35 cellular contexts compared by ENCODE assay signal in genomic region chr7:155603858-155604503, GRCh38. TPM values are rescaled to one million over a fixed set of nuclear protein-coding genes. Genes with fewer than 3 reads are reported as not detected.
"Had no signal": no experiment of that assay in that cellular context is flagged by ENCODE, and none has a peak within 500 bp of the region (broad histone marks: within the 10 kb centered on the region; RNA-seq: fewer than 3 reads in every experiment).

No MANE protein-coding gene starts in this region.

- H3K27ac Mint-ChIP-seq: activated CD4-positive, alpha-beta memory T cell treated with anti-CD3 and anti-CD28 coated beads for 36 hours; activated CD4-positive, alpha-beta T cell treated with anti-CD3 and anti-CD28 coated beads for 36 hours; activated CD4-positive, alpha-beta T cell treated with anti-CD3 and anti-CD28 coated beads, Interleukin-2, amount 10 ng/mL, durations not matched to agents 24 days and 14 days; activated CD8-positive, alpha-beta T cell treated with anti-CD3 and anti-CD28 coated beads, Interleukin-2, amount 10 ng/mL, durations not matched to agents 7 days and 5 days; activated naive CD8-positive, alpha-beta T cell; activated T-helper 17 cell treated with anti-CD3 and anti-CD28 coated beads, Interleukin-2, amount 50 U/mL, for 72 hours; effector memory CD8-positive, alpha-beta T cell had no signal

- H3K4me1 ChIP-seq: colonic mucosa had no signal

- H3K4me3 ChIP-seq: colonic mucosa, esophagus squamous epithelium, gastroesophageal sphincter had no signal

- H3K27me3 ChIP-seq: colonic mucosa had no signal

- H3K9me3 Mint-ChIP-seq: activated CD4-positive, alpha-beta memory T cell treated with anti-CD3 and anti-CD28 coated beads for 36 hours; activated CD4-positive, alpha-beta T cell treated with anti-CD3 and anti-CD28 coated beads, Interleukin-2, amount 10 ng/mL, durations not matched to agents 24 days and 14 days; activated T-cell treated with anti-CD3 and anti-CD28 coated beads, Interleukin-2, amount 50 U/mL, for 4 hours; activated T-helper 17 cell treated with anti-CD3 and anti-CD28 coated beads, Interleukin-2, amount 50 U/mL, for 72 hours; central memory CD8-positive, alpha-beta T cell; effector memory CD8-positive, alpha-beta T cell had no signal

- H3K4me3 Mint-ChIP-seq: activated CD4-positive, alpha-beta memory T cell treated with anti-CD3 and anti-CD28 coated beads for 36 hours; activated CD4-positive, alpha-beta T cell treated with anti-CD3 and anti-CD28 coated beads for 36 hours; activated CD4-positive, alpha-beta T cell treated with anti-CD3 and anti-CD28 coated beads, Interleukin-2, amount 10 ng/mL, durations not matched to agents 24 days and 14 days; activated CD8-positive, alpha-beta T cell treated with anti-CD3 and anti-CD28 coated beads, Interleukin-2, amount 10 ng/mL, durations not matched to agents 7 days and 5 days; activated naive CD8-positive, alpha-beta T cell; activated T-cell treated with anti-CD3 and anti-CD28 coated beads, Interleukin-2, amount 50 U/mL, for 4 hours; activated T-helper 17 cell treated with anti-CD3 and anti-CD28 coated beads, Interleukin-2, amount 50 U/mL, for 72 hours; central memory CD8-positive, alpha-beta T cell; effector memory CD8-positive, alpha-beta T cell had no signal

- H3K36me3 Mint-ChIP-seq: activated CD4-positive, alpha-beta memory T cell treated with anti-CD3 and anti-CD28 coated beads for 36 hours; activated naive CD8-positive, alpha-beta T cell had no signal

- H3K9me3 ChIP-seq: colonic mucosa, esophagus squamous epithelium, gastroesophageal sphincter had no signal

- DNase-seq: activated CD4-positive, alpha-beta memory T cell treated with anti-CD3 and anti-CD28 coated beads for 36 hours; activated CD4-positive, alpha-beta T cell treated with anti-CD3 and anti-CD28 coated beads for 36 hours; activated CD4-positive, alpha-beta T cell treated with anti-CD3 and anti-CD28 coated beads, Interleukin-2, amount 10 ng/mL, durations not matched to agents 24 days and 14 days; activated CD4-positive, CD25-positive, alpha-beta regulatory T cell; activated CD4-positive, CD25-positive, alpha-beta regulatory T cell treated with anti-CD3 and anti-CD28 coated beads, Interleukin-2, amount 50 U/mL, for 72 hours; activated CD8-positive, alpha-beta T cell treated with anti-CD3 and anti-CD28 coated beads, Interleukin-2, amount 10 ng/mL, durations not matched to agents 7 days and 5 days; activated effector memory CD4-positive, alpha-beta T cell treated with Interleukin-2 at 50 U/mL for 16 hours; activated gamma-delta T cell treated with Interleukin-2 at 50 U/mL for 16 hours; activated naive CD4-positive, alpha-beta T cell treated with anti-CD3 and anti-CD28 coated beads, Interleukin-2, amount 50 U/mL, for 16 hours; activated naive CD4-positive, alpha-beta T cell treated with Interleukin-2 at 50 U/mL for 16 hours; activated T-cell treated with anti-CD3 and anti-CD28 coated beads, Interleukin-2, amount 50 U/mL, for 4 hours; amniotic stem cell; anterior cingulate cortex; brain microvascular endothelial cell; colonic mucosa; dermis blood vessel endothelial cell; effector CD4-positive, alpha-beta T cell; effector memory CD8-positive, alpha-beta T cell; erythroblast; esophagus squamous epithelium; foreskin melanocyte; T-helper 2 cell had no signal

- H3K27ac ChIP-seq: brain microvascular endothelial cell, colonic mucosa, esophagus squamous epithelium, gastroesophageal sphincter had no signal

- H3K4me1 Mint-ChIP-seq: activated CD4-positive, alpha-beta T cell treated with anti-CD3 and anti-CD28 coated beads for 36 hours; activated CD4-positive, alpha-beta T cell treated with anti-CD3 and anti-CD28 coated beads, Interleukin-2, amount 10 ng/mL, durations not matched to agents 24 days and 14 days; activated T-helper 17 cell treated with anti-CD3 and anti-CD28 coated beads, Interleukin-2, amount 50 U/mL, for 72 hours had no signal

- ATAC-seq: activated CD4-positive, alpha-beta T cell treated with anti-CD3 and anti-CD28 coated beads for 36 hours; activated CD8-positive, alpha-beta T cell treated with anti-CD3 and anti-CD28 coated beads, Interleukin-2, amount 10 ng/mL, durations not matched to agents 7 days and 5 days; activated T-cell treated with anti-CD3 and anti-CD28 coated beads, Interleukin-2, amount 50 U/mL, for 4 hours; activated T-helper 17 cell treated with anti-CD3 and anti-CD28 coated beads, Interleukin-2, amount 50 U/mL, for 72 hours; effector memory CD8-positive, alpha-beta T cell; gastroesophageal sphincter had no signal

- H3K36me3 ChIP-seq: brain microvascular endothelial cell, colonic mucosa, esophagus squamous epithelium, gastroesophageal sphincter had no signal

- FAIRE-seq: astrocyte, bronchial epithelial cell had no signal

RNA-seq across cellular contexts. Expression of gene CNPY1, which starts 57.6 kb away (rescaled TPM):
- total RNA-seq: activated CD4-positive, alpha-beta memory T cell treated with anti-CD3 and anti-CD28 coated beads for 36 hours; activated CD4-positive, alpha-beta T cell treated with anti-CD3 and anti-CD28 coated beads for 36 hours; activated CD4-positive, alpha-beta T cell treated with anti-CD3 and anti-CD28 coated beads, Interleukin-2, amount 10 ng/mL, durations not matched to agents 24 days and 14 days; activated CD8-positive, alpha-beta memory T cell treated with anti-CD3 and anti-CD28 coated beads for 36 hours; activated CD8-positive, alpha-beta T cell treated with anti-CD3 and anti-CD28 coated beads, Interleukin-2, amount 10 ng/mL, durations not matched to agents 7 days and 5 days; activated T-cell treated with anti-CD3 and anti-CD28 coated beads, Interleukin-2, amount 50 U/mL, for 4 hours; activated T-helper 17 cell treated with anti-CD3 and anti-CD28 coated beads, Interleukin-2, amount 50 U/mL, for 72 hours; astrocyte; bronchial epithelial cell; cardiac septum; colonic mucosa; dermis blood vessel endothelial cell; esophagus squamous epithelium; fibroblast of lung; fibroblast of villous mesenchyme; gastroesophageal sphincter; glomerular endothelial cell; T-helper 1 cell treated with Interleukin-12 subunit alpha and Interleukin-12 subunit beta and Interleukin-4 antibody, amounts not matched to agents 30 ng/mL and 1 ng/mL, for 36 hours had no signal
- polyA plus RNA-seq: adipose tissue, fibroblast of lung had no signal
